ENCODE assay signal across 24 cellular contexts in genomic region chr1:207318072-207318619, GRCh38. TPM values are rescaled to one million over a fixed set of nuclear protein-coding genes. Genes with fewer than 3 reads are reported as not detected.
DNase-seq lines count a peak whose midpoint lies in the region; ATAC-seq and TF ChIP-seq lines count a peak whose summit lies in the region.
"Had no signal": no experiment of that assay in that cellular context is flagged by ENCODE, and none has a peak within 500 bp of the region (broad histone marks: within the 10 kb centered on the region; RNA-seq: fewer than 3 reads in every experiment).

No MANE protein-coding gene starts in this region.

- H3K4me1 ChIP-seq in breast epithelium (no peaks in the 10 kb centered on the region), mammary epithelial cell (ENCODE audit: insufficient read depth, low read length) (peaks cover 32% of the 10 kb centered on the region), upper lobe of left lung (peaks cover 12 to 34% (median 32%) of the 10 kb centered on the region in 4 donors)
- H3K4me1 ChIP-seq: neural progenitor cell had no signal

- no peak for TF ChIP-seq EP300 in upper lobe of left lung (IDR thresholded peaks at IDR 0.05)

- no peaks in the 10 kb centered on the region for H3K27me3 Mint-ChIP-seq in activated B cell treated with CpG ODN at 0.5 μM for 24 hours
- H3K27me3 Mint-ChIP-seq in mesothelial cell of epicardium (ENCODE audit: low read depth) = peaks cover 8% of the 10 kb centered on the region
- H3K27me3 Mint-ChIP-seq: activated naive CD4-positive, alpha-beta T cell treated with anti-CD3 and anti-CD28 coated beads, Interleukin-2, amount 50 U/mL, for 24 hours had no signal

- H3K27me3 ChIP-seq in breast epithelium (no peaks in the 10 kb centered on the region), mammary epithelial cell (ENCODE audit: insufficient read depth, low read length) (no peaks in the 10 kb centered on the region), upper lobe of left lung (no peaks in the 10 kb centered on the region)
- H3K27me3 ChIP-seq: neural progenitor cell, sigmoid colon, stomach, transverse colon had no signal

- DNase-seq in breast epithelium (ENCODE audit: low spot score in 2 of 2) (no peak), mammary epithelial cell (no peak), activated B cell treated with CpG ODN at 0.5 μM for 24 hours (no peak), mesothelial cell of epicardium (ENCODE audit: low spot score in 2 of 2, unreplicated experiment in 2 of 2) (no peak), upper lobe of left lung (no peak), RKO (ENCODE audit: low spot score) (no peak)
- DNase-seq in activated naive CD4-positive, alpha-beta T cell treated with Interleukin-2 at 50 U/mL for 16 hours = no peak
- DNase-seq: cerebellar nuclear complex, DND-41, H9, immature natural killer cell, NCI-H1048, NCI-H1694 treated with DMSO at 0.1 percent for 48 hours, NCI-H2171 treated with DMSO at 0.1 percent for 48 hours, NCI-H524, posterior cingulate gyrus, sigmoid colon, stomach, transverse colon had no signal

- BruUV-seq in mammary epithelial cell (replicated peaks; lab: Mats Ljungman, UMichigan) = no TSS peak

- TF ChIP-seq POLR2A in breast epithelium (IDR thresholded peaks at IDR 0.05) (no peak), upper lobe of left lung (IDR thresholded peaks at IDR 0.05) (no peak)

- no peaks in the 10 kb centered on the region for H3K36me3 ChIP-seq in breast epithelium
- no peaks in the 10 kb centered on the region for H3K36me3 ChIP-seq in mammary epithelial cell (ENCODE audit: insufficient read depth, low read length)
- peaks cover 0 to 3% (median 0%) of the 10 kb centered on the region in 4 donors for H3K36me3 ChIP-seq in upper lobe of left lung
- H3K36me3 ChIP-seq: neural progenitor cell, sigmoid colon, stomach, transverse colon had no signal

- no peaks in the 10 kb centered on the region for H3K9me3 Mint-ChIP-seq in activated B cell treated with CpG ODN at 0.5 μM for 24 hours
- H3K9me3 Mint-ChIP-seq in mesothelial cell of epicardium = no peaks in the 10 kb centered on the region
- H3K9me3 Mint-ChIP-seq: activated naive CD4-positive, alpha-beta T cell treated with anti-CD3 and anti-CD28 coated beads, Interleukin-2, amount 50 U/mL, for 24 hours; H9; immature natural killer cell; neural progenitor cell had no signal

- H3K4me1 Mint-ChIP-seq in activated B cell treated with CpG ODN at 0.5 μM for 24 hours (peaks cover 55% of the 10 kb centered on the region), mesothelial cell of epicardium (peaks cover 49% of the 10 kb centered on the region)

- CTCF ChIA-PET in mammary epithelial cell (lab: Charles Lee; ENCODE audit: low non-redundant PET) (no interaction called here), activated B cell treated with CpG ODN at 0.5 μM for 24 hours (lab: Charles Lee) (no interaction called here)

- intact Hi-C loops in breast epithelium (cut with DNase I; ENCODE audit: low total_unique reads) (no loop called here), mammary epithelial cell (cut with micrococcal nuclease) (no loop called here), activated B cell treated with CpG ODN at 0.5 μM for 24 hours (cut with micrococcal nuclease) (loop anchor here (5.0 kb wide), 1 partner anchor 56 kb away; no protein-coding TSS in a partner anchor)

- H3K27ac Mint-ChIP-seq in activated B cell treated with CpG ODN at 0.5 μM for 24 hours = peak overlapping the region; percentile 54
- H3K27ac Mint-ChIP-seq in mesothelial cell of epicardium = peak overlapping the region; percentile 92
- H3K27ac Mint-ChIP-seq: activated CD4-positive, alpha-beta T cell treated with anti-CD3 and anti-CD28 coated beads, Interleukin-2, amount 10 ng/mL, durations not matched to agents 24 days and 14 days; activated naive CD4-positive, alpha-beta T cell treated with anti-CD3 and anti-CD28 coated beads, Interleukin-2, amount 50 U/mL, for 24 hours; H9; neural progenitor cell had no signal

- H3K9ac ChIP-seq in mammary epithelial cell (ENCODE audit: insufficient read depth, low read length) = no peak overlapping the region
- H3K9ac ChIP-seq: neural progenitor cell had no signal

- peaks cover 12% of the 10 kb centered on the region for H3K36me3 Mint-ChIP-seq in activated B cell treated with CpG ODN at 0.5 μM for 24 hours (ENCODE audit: low read depth)
- H3K36me3 Mint-ChIP-seq in mesothelial cell of epicardium = no peaks in the 10 kb centered on the region
- H3K36me3 Mint-ChIP-seq: activated naive CD4-positive, alpha-beta T cell treated with anti-CD3 and anti-CD28 coated beads, Interleukin-2, amount 50 U/mL, for 24 hours; immature natural killer cell; neural progenitor cell had no signal

- H3K4me3 ChIP-seq in breast epithelium = no peak overlapping the region
- H3K4me3 ChIP-seq in mammary epithelial cell (replicated peaks in 1 of 3; ENCODE audit: insufficient read depth in 1 of 3, low read depth in 2 of 3, low read length in 3 of 3) = no peak overlapping the region
- no peak overlapping the region for H3K4me3 ChIP-seq in upper lobe of left lung
- H3K4me3 ChIP-seq: neural progenitor cell, sigmoid colon, stomach, transverse colon had no signal

- dilution Hi-C loops in mammary epithelial cell (cut with HindIII; ENCODE audit: low sequenced_read_pairs) = no loop called here

- POLR2A ChIA-PET in activated B cell treated with CpG ODN at 0.5 μM for 24 hours (lab: Charles Lee) = no interaction called here

- H2AFZ ChIP-seq in mammary epithelial cell (ENCODE audit: low read depth, low read length) = no peak overlapping the region
- H2AFZ ChIP-seq: neural progenitor cell had no signal

- H3K27ac ChIP-seq in breast epithelium = peak overlapping the region; percentile 16 to 98
- no peak overlapping the region for H3K27ac ChIP-seq in mammary epithelial cell (ENCODE audit: insufficient read depth, low read depth, low read length)
- H3K27ac ChIP-seq in upper lobe of left lung = peak overlapping the region; percentile 71 to 100 (median 96)
- H3K27ac ChIP-seq: neural progenitor cell had no signal

- H4K20me1 ChIP-seq in mammary epithelial cell (ENCODE audit: insufficient read depth, low read length) = no peaks in the 10 kb centered on the region

- 97% methylated on average over 3 of the region's 3 CpGs for WGBS in mammary epithelial cell (ENCODE audit: low coverage, missing lambda C conversion rate)
- WGBS in upper lobe of left lung, 2 donors = 71 to 76% methylated on average over 3 of the region's 3 CpGs

- no peaks in the 10 kb centered on the region for H3K9me3 ChIP-seq in breast epithelium
- no peaks in the 10 kb centered on the region for H3K9me3 ChIP-seq in mammary epithelial cell (replicated peaks; ENCODE audit: insufficient read depth, low read length)
- H3K9me3 ChIP-seq in upper lobe of left lung = no peaks in the 10 kb centered on the region
- H3K9me3 ChIP-seq: sigmoid colon, stomach, transverse colon had no signal

- in situ Hi-C loops in mammary epithelial cell (cut with MboI; ENCODE audit: low sequenced_read_pairs in 2 of 2) = loop anchor here in 1 of 2 donors (10.0 kb wide), 1 partner anchor 133 kb away; no protein-coding TSS in a partner anchor

- no peak overlapping the region for H3K4me2 ChIP-seq in mammary epithelial cell (ENCODE audit: insufficient read depth, low read depth, low read length)
- H3K4me2 ChIP-seq: neural progenitor cell had no signal

- no peak for ATAC-seq in activated B cell treated with CpG ODN at 0.5 μM for 24 hours (ENCODE audit: low read depth)
- no peak for ATAC-seq in upper lobe of left lung (ENCODE audit: low FRiP score in 2 of 2)
- ATAC-seq in GM19463 (IDR thresholded peaks at IDR 0.05; ENCODE audit: unreplicated experiment) = no peak
- ATAC-seq: left lobe of liver had no signal

- no peak overlapping the region for H3K4me3 Mint-ChIP-seq in activated B cell treated with CpG ODN at 0.5 μM for 24 hours
- no peak overlapping the region for H3K4me3 Mint-ChIP-seq in mesothelial cell of epicardium
- H3K4me3 Mint-ChIP-seq: activated CD4-positive, alpha-beta T cell treated with anti-CD3 and anti-CD28 coated beads, Interleukin-2, amount 10 ng/mL, durations not matched to agents 24 days and 14 days; activated naive CD4-positive, alpha-beta T cell treated with anti-CD3 and anti-CD28 coated beads, Interleukin-2, amount 50 U/mL, for 24 hours; H9; immature natural killer cell; neural progenitor cell had no signal

- no peaks in the 10 kb centered on the region for H3K79me2 ChIP-seq in mammary epithelial cell (ENCODE audit: insufficient read depth, low read length)

- TF ChIP-seq CTCF in breast epithelium (IDR thresholded peaks at IDR 0.05) (no peak), mammary epithelial cell (conservative IDR thresholded peaks at IDR 0.05 in 1 of 2, IDR thresholded peaks at IDR 0.05 in 1 of 2; ENCODE audit: extremely low read depth in 1 of 2, insufficient read depth in 1 of 2, low read depth in 1 of 2, low read length in 2 of 2) (no peak), activated B cell treated with CpG ODN at 0.5 μM for 24 hours (IDR thresholded peaks at IDR 0.05) (no peak), mesothelial cell of epicardium (IDR thresholded peaks at IDR 0.05; ENCODE audit: unreplicated experiment) (no peak), upper lobe of left lung (IDR thresholded peaks at IDR 0.05) (no peak)

RNA-seq across cellular contexts. Expression of gene CD55, which starts 3.3 kb away (rescaled TPM):
- total RNA-seq in breast epithelium = 100 to 1,000 TPM in 1 of 3 donors, 10 to 100 TPM in 2; 65.4 to 132 (median 67.8) TPM
- total RNA-seq in mammary epithelial cell = 10 to 100 TPM; 35.2 to 40.5 TPM
- 18.5 TPM for polyA plus RNA-seq in mammary epithelial cell
- polyA minus RNA-seq in mammary epithelial cell = 20.1 TPM
- total RNA-seq in activated B cell treated with CpG ODN at 0.5 μM for 24 hours = 90.9 and 91.1 TPM in 2 replicates
- 35.1 to 37.9 TPM (median 35.3 TPM) in 3 replicates for total RNA-seq in mesothelial cell of epicardium
- total RNA-seq in upper lobe of left lung = 100 to 1,000 TPM; 256 to 798 (median 465) TPM
